Comparison of ENCODE assay signal across 8 cellular contexts in the genomic region with DNA sequence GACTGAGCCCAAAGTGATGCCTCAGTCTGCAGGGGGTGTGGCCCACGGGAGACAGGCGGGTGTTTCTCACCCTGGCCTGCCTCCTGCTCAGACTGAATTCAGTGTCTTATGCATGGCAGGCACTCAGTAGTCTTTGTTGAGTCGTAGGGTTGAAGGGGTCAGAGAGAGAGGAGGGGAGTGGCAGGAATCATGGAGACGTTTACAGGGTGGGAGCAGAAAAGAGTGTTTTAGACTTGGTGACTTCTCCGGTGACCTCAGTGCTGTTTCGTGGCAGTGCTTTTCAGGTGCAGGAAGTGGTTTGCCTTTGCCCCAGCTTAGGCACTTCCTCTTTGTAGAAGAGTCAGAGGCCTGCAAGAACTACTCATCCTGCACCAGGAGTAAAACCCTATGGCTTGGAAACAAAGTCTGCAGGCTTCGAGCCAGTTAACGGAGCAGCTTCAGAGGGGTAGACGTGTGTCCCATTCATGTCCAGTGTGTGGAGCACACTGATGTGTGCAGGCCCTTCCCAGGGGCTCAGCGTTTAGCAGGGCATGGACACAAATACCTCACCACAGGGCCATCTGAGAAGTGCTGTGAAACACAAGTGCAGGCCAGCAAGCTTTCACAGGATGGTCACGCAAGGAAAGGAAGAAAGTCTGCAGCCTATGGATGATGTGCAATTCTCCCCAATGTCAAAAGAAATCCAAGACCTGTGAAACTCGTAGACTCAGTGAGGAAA. TPM values are rescaled to one million over a fixed set of nuclear protein-coding genes. Genes with fewer than 3 reads are reported as not detected.
A peak's percentile ranks its signal among the peaks of the same experiment; 100 is the strongest.
DNase-seq lines count a peak whose midpoint lies in the region; ATAC-seq and TF ChIP-seq lines count a peak whose summit lies in the region.

No MANE protein-coding gene starts in this region.

- no peaks in the 10 kb centered on the region for H3K27me3 Mint-ChIP-seq in CD4-positive, alpha-beta memory T cell
- H3K27me3 Mint-ChIP-seq in activated CD4-positive, alpha-beta T cell treated with anti-CD3 and anti-CD28 coated beads for 36 hours, result no peaks in the 10 kb centered on the region
- H3K27me3 Mint-ChIP-seq in glutamatergic neuron (ENCODE audit: unreplicated experiment), result peaks cover 4% of the 10 kb centered on the region
- H3K27me3 Mint-ChIP-seq in stimulated activated naive CD8-positive, alpha-beta T cell treated with anti-CD3 and anti-CD28 coated beads, Interleukin-15, Interleukin-2, amounts not matched to agents 100 ng/mL and 50 ng/mL, for 24 hours, result no peaks in the 10 kb centered on the region

- peaks cover 0 to 2% (median 0%) of the 10 kb centered on the region in 8 donors for H3K9me3 Mint-ChIP-seq in CD4-positive, alpha-beta memory T cell
- H3K9me3 Mint-ChIP-seq in activated CD4-positive, alpha-beta T cell treated with anti-CD3 and anti-CD28 coated beads for 36 hours (ENCODE audit: low read depth), result peaks cover 2% of the 10 kb centered on the region
- H3K9me3 Mint-ChIP-seq in glutamatergic neuron (ENCODE audit: unreplicated experiment), result no peaks in the 10 kb centered on the region
- H3K9me3 Mint-ChIP-seq in stimulated activated naive CD8-positive, alpha-beta T cell treated with anti-CD3 and anti-CD28 coated beads, Interleukin-15, Interleukin-2, amounts not matched to agents 100 ng/mL and 50 ng/mL, for 24 hours, result no peaks in the 10 kb centered on the region

- H3K27ac Mint-ChIP-seq in CD4-positive, alpha-beta memory T cell, result peak overlapping the region; percentile 91 to 100 (median 98)
- H3K27ac Mint-ChIP-seq in activated CD4-positive, alpha-beta T cell treated with anti-CD3 and anti-CD28 coated beads for 36 hours, result peak overlapping the region; percentile 97
- H3K27ac Mint-ChIP-seq in glutamatergic neuron (ENCODE audit: unreplicated experiment), result no peak overlapping the region
- peak overlapping the region; percentile 98 for H3K27ac Mint-ChIP-seq in stimulated activated naive CD8-positive, alpha-beta T cell treated with anti-CD3 and anti-CD28 coated beads, Interleukin-15, Interleukin-2, amounts not matched to agents 100 ng/mL and 50 ng/mL, for 24 hours

- peak overlapping the region; percentile 19 to 30 for H3K4me3 ChIP-seq in CD4-positive, alpha-beta memory T cell (ENCODE audit: low read length in 2 of 2)
- no peak overlapping the region for H3K4me3 ChIP-seq in ascending aorta

- peak; percentile 84 to 95 (median 86) for DNase-seq in CD4-positive, alpha-beta memory T cell
- peak; percentile 86 for DNase-seq in activated CD4-positive, alpha-beta T cell treated with anti-CD3 and anti-CD28 coated beads for 36 hours
- DNase-seq in glutamatergic neuron (no peak), NCI-H2107 treated with DMSO at 0.1 percent for 48 hours (lab: John Stamatoyannopoulos, UW; ENCODE audit: unreplicated experiment) (no peak), ascending aorta (ENCODE audit: low spot score in 2 of 2) (no peak)

- H3K4me1 Mint-ChIP-seq in CD4-positive, alpha-beta memory T cell, result peaks cover 73 to 98% (median 90%) of the 10 kb centered on the region in 4 donors
- H3K4me1 Mint-ChIP-seq in activated CD4-positive, alpha-beta T cell treated with anti-CD3 and anti-CD28 coated beads for 36 hours, result peaks cover 94% of the 10 kb centered on the region
- peaks cover 14% of the 10 kb centered on the region for H3K4me1 Mint-ChIP-seq in glutamatergic neuron (ENCODE audit: low read depth, unreplicated experiment)
- peaks cover 96% of the 10 kb centered on the region for H3K4me1 Mint-ChIP-seq in stimulated activated naive CD8-positive, alpha-beta T cell treated with anti-CD3 and anti-CD28 coated beads, Interleukin-15, Interleukin-2, amounts not matched to agents 100 ng/mL and 50 ng/mL, for 24 hours (ENCODE audit: low read depth)

- ATAC-seq in GM21360 (IDR thresholded peaks at IDR 0.05; ENCODE audit: unreplicated experiment) (peak; percentile 85), HG03575 (IDR thresholded peaks at IDR 0.05; ENCODE audit: extremely low read depth, insufficient number of reproducible peaks, low FRiP score, unreplicated experiment) (peak; percentile 82)
- ATAC-seq in activated CD4-positive, alpha-beta T cell treated with anti-CD3 and anti-CD28 coated beads for 36 hours, result peak; percentile 90

- POLR2A ChIA-PET in CD4-positive, alpha-beta memory T cell (lab: Charles Lee; ENCODE audit: partially characterized antibody), result interaction anchor here (0.7 to 8.2 kb wide), 30 partner anchors 9 to 204 kb away, joined by 3 to 99 read pairs (median 5); partner anchors contain the start of genes SECISBP2 and SEMA4D
- POLR2A ChIA-PET in activated CD4-positive, alpha-beta T cell treated with anti-CD3 and anti-CD28 coated beads for 36 hours (lab: Charles Lee), result interaction anchor here (0.8 to 1.1 kb wide), 2 partner anchors 40 to 82 kb away, joined by 3 read pairs; no protein-coding TSS in a partner anchor

- CTCF ChIA-PET in CD4-positive, alpha-beta memory T cell (lab: Charles Lee; ENCODE audit: partially characterized antibody), result interaction anchor here (0.8 to 10.2 kb wide), 15 partner anchors 10 to 104 kb away, joined by 3 to 80 read pairs (median 4); no protein-coding TSS in a partner anchor
- CTCF ChIA-PET in activated CD4-positive, alpha-beta T cell treated with anti-CD3 and anti-CD28 coated beads for 36 hours (lab: Charles Lee), result interaction anchor here (0.5 to 3.8 kb wide), 9 partner anchors 11 to 1771 kb away, joined by 3 to 35 read pairs (median 3); no protein-coding TSS in a partner anchor

- H3K36me3 ChIP-seq in CD4-positive, alpha-beta memory T cell (ENCODE audit: insufficient read depth, low read length), result no peaks in the 10 kb centered on the region
- H3K36me3 ChIP-seq in ascending aorta, result no peaks in the 10 kb centered on the region

- H3K4me1 ChIP-seq in CD4-positive, alpha-beta memory T cell (ENCODE audit: insufficient read depth, low read length), result peaks cover 99% of the 10 kb centered on the region
- no peaks in the 10 kb centered on the region for H3K4me1 ChIP-seq in ascending aorta

- H3K27me3 ChIP-seq in CD4-positive, alpha-beta memory T cell (ENCODE audit: insufficient read depth, low read length), result no peaks in the 10 kb centered on the region
- no peaks in the 10 kb centered on the region for H3K27me3 ChIP-seq in ascending aorta

- no peaks in the 10 kb centered on the region for H3K36me3 Mint-ChIP-seq in CD4-positive, alpha-beta memory T cell
- no peaks in the 10 kb centered on the region for H3K36me3 Mint-ChIP-seq in activated CD4-positive, alpha-beta T cell treated with anti-CD3 and anti-CD28 coated beads for 36 hours (ENCODE audit: low read depth)
- no peaks in the 10 kb centered on the region for H3K36me3 Mint-ChIP-seq in glutamatergic neuron (ENCODE audit: unreplicated experiment)
- no peaks in the 10 kb centered on the region for H3K36me3 Mint-ChIP-seq in stimulated activated naive CD8-positive, alpha-beta T cell treated with anti-CD3 and anti-CD28 coated beads, Interleukin-15, Interleukin-2, amounts not matched to agents 100 ng/mL and 50 ng/mL, for 24 hours (ENCODE audit: low read depth)

- H3K4me3 Mint-ChIP-seq in CD4-positive, alpha-beta memory T cell, result peak overlapping the region; percentile 68 to 90 (median 78)
- H3K4me3 Mint-ChIP-seq in activated CD4-positive, alpha-beta T cell treated with anti-CD3 and anti-CD28 coated beads for 36 hours, result peak overlapping the region; percentile 62
- peak overlapping the region; percentile 25 for H3K4me3 Mint-ChIP-seq in glutamatergic neuron (ENCODE audit: unreplicated experiment)
- H3K4me3 Mint-ChIP-seq in stimulated activated naive CD8-positive, alpha-beta T cell treated with anti-CD3 and anti-CD28 coated beads, Interleukin-15, Interleukin-2, amounts not matched to agents 100 ng/mL and 50 ng/mL, for 24 hours, result peak overlapping the region; percentile 67

- no peak for TF ChIP-seq CTCF in glutamatergic neuron (IDR thresholded peaks at IDR 0.05; ENCODE audit: partially characterized antibody, unreplicated experiment)
- TF ChIP-seq CTCF in ascending aorta (IDR thresholded peaks at IDR 0.05), result no peak

- H3K9me3 ChIP-seq in CD4-positive, alpha-beta memory T cell (ENCODE audit: control insufficient read depth in 1 of 2, low read length in 2 of 2), result no peaks in the 10 kb centered on the region
- H3K9me3 ChIP-seq in ascending aorta, result no peaks in the 10 kb centered on the region

- H3K27ac ChIP-seq in CD4-positive, alpha-beta memory T cell (ENCODE audit: low read depth, low read length), result peak overlapping the region; percentile 60
- no peak overlapping the region for H3K27ac ChIP-seq in ascending aorta

- intact Hi-C loops in CD4-positive, alpha-beta memory T cell (cut with micrococcal nuclease), result loop anchor here (1.0 to 2.0 kb wide), 7 partner anchors 14 to 112 kb away; partner anchors contain the start of gene SEMA4D
- intact Hi-C loops in activated CD4-positive, alpha-beta T cell treated with anti-CD3 and anti-CD28 coated beads for 36 hours (cut with DNase I, micrococcal nuclease), result loop anchor here (1.0 to 10.0 kb wide), 7 partner anchors 24 to 208 kb away; partner anchors contain the start of genes SEMA4D (in 2 of the 2), CKS2 (in 1 of the 2) and SECISBP2 (in 1 of the 2)
- intact Hi-C loops in ascending aorta (cut with DNase I), result no loop called here

RNA-seq across cellular contexts. Expression of gene SEMA4D, which starts 24.5 kb away (rescaled TPM):
- 100 to 1,000 TPM; 393 to 410 TPM for total RNA-seq in CD4-positive, alpha-beta memory T cell
- polyA plus RNA-seq in CD4-positive, alpha-beta memory T cell, result 100 to 1,000 TPM in 1 of 2 donors, 10 to 100 TPM in 1; 49.5 to 166 TPM
- total RNA-seq in activated CD4-positive, alpha-beta T cell treated with anti-CD3 and anti-CD28 coated beads for 36 hours, result 100 to 1,000 TPM; 215 to 226 TPM
- total RNA-seq in glutamatergic neuron (ENCODE audit: unreplicated experiment), result 192 TPM
- 13.5 TPM for total RNA-seq in ascending aorta

Comparison
In these comparisons a context has a peak if more than half of its experiments do, and no peak if none do; other contexts are left out.
1. DNase-seq: peak in CD4-positive, alpha-beta memory T cell (5 of 5) and activated CD4-positive, alpha-beta T cell treated with anti-CD3 and anti-CD28 coated beads for 36 hours (single experiment); none in glutamatergic neuron (single experiment), NCI-H2107 treated with DMSO at 0.1 percent for 48 hours (single experiment) and ascending aorta (0 of 2).
2. H3K4me3 ChIP-seq: peak in CD4-positive, alpha-beta memory T cell (2 of 2); none in ascending aorta (0 of 2).
3. H3K4me3 Mint-ChIP-seq: peak in every context shown above with its lines; median percentile 78 in CD4-positive, alpha-beta memory T cell; 67 in stimulated activated naive CD8-positive, alpha-beta T cell treated with anti-CD3 and anti-CD28 coated beads, Interleukin-15, Interleukin-2, amounts not matched to agents 100 ng/mL and 50 ng/mL, for 24 hours; 62 in activated CD4-positive, alpha-beta T cell treated with anti-CD3 and anti-CD28 coated beads for 36 hours; 25 in glutamatergic neuron.
4. RNA of gene SEMA4D, which starts 24.5 kb away (total RNA-seq): 393 to 410 TPM in CD4-positive, alpha-beta memory T cell, 215 to 226 TPM in activated CD4-positive, alpha-beta T cell treated with anti-CD3 and anti-CD28 coated beads for 36 hours and 192 TPM in glutamatergic neuron (single experiment); 13.5 TPM in ascending aorta (single experiment); every median in the first group is over 10 times any median in the second.
5. Peak in every context shown above with its lines, with median percentiles within 50 percentile points of each other: ATAC-seq.